16 cellular contexts compared by ENCODE assay signal in genomic region chr19:6593651-6594416, GRCh38. TPM values are rescaled to one million over a fixed set of nuclear protein-coding genes. Genes with fewer than 3 reads are reported as not detected.
DNase-seq lines count a peak whose midpoint lies in the region; ATAC-seq and TF ChIP-seq lines count a peak whose summit lies in the region.
"Had no signal": no experiment of that assay in that cellular context is flagged by ENCODE, and none has a peak within 500 bp of the region (broad histone marks: within the 10 kb centered on the region; RNA-seq: fewer than 3 reads in every experiment).

No MANE protein-coding gene starts in this region.

- H3K4me3 ChIP-seq in coronary artery, result no peak overlapping the region
- H3K4me3 ChIP-seq: gastroesophageal sphincter had no signal

- peaks cover 14% of the 10 kb centered on the region for H3K27me3 Mint-ChIP-seq in activated CD8-positive, alpha-beta memory T cell treated with anti-CD3 and anti-CD28 coated beads, Interleukin-2, amount 10 ng/mL, durations not matched to agents 7 days and 5 days
- H3K27me3 Mint-ChIP-seq in IgD-negative memory B cell, result peaks cover 12% of the 10 kb centered on the region
- peaks cover 17% of the 10 kb centered on the region for H3K27me3 Mint-ChIP-seq in activated B cell treated with CpG ODN at 0.5 μM for 24 hours
- H3K27me3 Mint-ChIP-seq in stimulated activated naive CD8-positive, alpha-beta T cell treated with anti-CD3 and anti-CD28 coated beads, Interleukin-15, Interleukin-2, amounts not matched to agents 100 ng/mL and 50 ng/mL, for 24 hours, result peaks cover 34% of the 10 kb centered on the region

- H3K27me3 ChIP-seq in foreskin keratinocyte, result peaks cover 52% of the 10 kb centered on the region

- peak overlapping the region; percentile 21 for H3K4me3 Mint-ChIP-seq in activated CD8-positive, alpha-beta memory T cell treated with anti-CD3 and anti-CD28 coated beads, Interleukin-2, amount 10 ng/mL, durations not matched to agents 7 days and 5 days
- H3K4me3 Mint-ChIP-seq in IgD-negative memory B cell, result peak overlapping the region in 3 of 4 donors; percentile 21 to 69 (median 56)
- peak overlapping the region; percentile 24 for H3K4me3 Mint-ChIP-seq in activated B cell treated with CpG ODN at 0.5 μM for 24 hours
- H3K4me3 Mint-ChIP-seq in stimulated activated naive CD8-positive, alpha-beta T cell treated with anti-CD3 and anti-CD28 coated beads, Interleukin-15, Interleukin-2, amounts not matched to agents 100 ng/mL and 50 ng/mL, for 24 hours, result no peak overlapping the region
- H3K4me3 Mint-ChIP-seq: neural crest cell had no signal

- POLR2A ChIA-PET in activated B cell treated with CpG ODN at 0.5 μM for 24 hours (lab: Charles Lee), result interaction anchor here (0.7 to 1.2 kb wide), 4 partner anchors 8 to 1605 kb away, joined by 3 to 5 read pairs (median 4); no protein-coding TSS in a partner anchor

- peaks cover 62% of the 10 kb centered on the region for H3K4me1 Mint-ChIP-seq in activated CD8-positive, alpha-beta memory T cell treated with anti-CD3 and anti-CD28 coated beads, Interleukin-2, amount 10 ng/mL, durations not matched to agents 7 days and 5 days
- H3K4me1 Mint-ChIP-seq in IgD-negative memory B cell, result peaks cover 26 to 28% (median 27%) of the 10 kb centered on the region in 3 donors
- H3K4me1 Mint-ChIP-seq in activated B cell treated with CpG ODN at 0.5 μM for 24 hours, result peaks cover 44% of the 10 kb centered on the region
- peaks cover 75% of the 10 kb centered on the region for H3K4me1 Mint-ChIP-seq in stimulated activated naive CD8-positive, alpha-beta T cell treated with anti-CD3 and anti-CD28 coated beads, Interleukin-15, Interleukin-2, amounts not matched to agents 100 ng/mL and 50 ng/mL, for 24 hours (ENCODE audit: low read depth)

- TF ChIP-seq CTCF in activated B cell treated with CpG ODN at 0.5 μM for 24 hours (IDR thresholded peaks at IDR 0.05) (no peak), coronary artery (IDR thresholded peaks at IDR 0.05) (no peak), foreskin keratinocyte (conservative IDR thresholded peaks at IDR 0.05) (no peak)

- peaks cover 28% of the 10 kb centered on the region for H3K36me3 Mint-ChIP-seq in activated CD8-positive, alpha-beta memory T cell treated with anti-CD3 and anti-CD28 coated beads, Interleukin-2, amount 10 ng/mL, durations not matched to agents 7 days and 5 days
- H3K36me3 Mint-ChIP-seq in IgD-negative memory B cell, result peaks cover 1% of the 10 kb centered on the region
- H3K36me3 Mint-ChIP-seq in activated B cell treated with CpG ODN at 0.5 μM for 24 hours (ENCODE audit: low read depth), result peaks cover 5% of the 10 kb centered on the region
- H3K36me3 Mint-ChIP-seq in stimulated activated naive CD8-positive, alpha-beta T cell treated with anti-CD3 and anti-CD28 coated beads, Interleukin-15, Interleukin-2, amounts not matched to agents 100 ng/mL and 50 ng/mL, for 24 hours (ENCODE audit: low read depth), result no peaks in the 10 kb centered on the region

- no peaks in the 10 kb centered on the region for H3K9me3 Mint-ChIP-seq in activated CD8-positive, alpha-beta memory T cell treated with anti-CD3 and anti-CD28 coated beads, Interleukin-2, amount 10 ng/mL, durations not matched to agents 7 days and 5 days (ENCODE audit: low read depth)
- H3K9me3 Mint-ChIP-seq in IgD-negative memory B cell (no peaks in the 10 kb centered on the region), activated B cell treated with CpG ODN at 0.5 μM for 24 hours (no peaks in the 10 kb centered on the region)
- H3K9me3 Mint-ChIP-seq in stimulated activated naive CD8-positive, alpha-beta T cell treated with anti-CD3 and anti-CD28 coated beads, Interleukin-15, Interleukin-2, amounts not matched to agents 100 ng/mL and 50 ng/mL, for 24 hours, result no peaks in the 10 kb centered on the region

- CTCF ChIA-PET in activated CD8-positive, alpha-beta memory T cell treated with anti-CD3 and anti-CD28 coated beads, Interleukin-2, amount 10 ng/mL, durations not matched to agents 7 days and 5 days (lab: Charles Lee), result interaction anchor here (1.1 to 2.1 kb wide), 8 partner anchors 11 to 270 kb away, joined by 3 to 8 read pairs (median 4); no protein-coding TSS in a partner anchor
- CTCF ChIA-PET in activated B cell treated with CpG ODN at 0.5 μM for 24 hours (lab: Charles Lee), result interaction anchor here (1.0 to 2.0 kb wide), 3 partner anchors 37 to 77 kb away, joined by 3 to 5 read pairs (median 3); no protein-coding TSS in a partner anchor

- ATAC-seq in activated CD8-positive, alpha-beta memory T cell treated with anti-CD3 and anti-CD28 coated beads, Interleukin-2, amount 10 ng/mL, durations not matched to agents 7 days and 5 days, result no peak
- ATAC-seq in activated B cell treated with CpG ODN at 0.5 μM for 24 hours (ENCODE audit: low read depth) (no peak), foreskin keratinocyte (no peak)
- ATAC-seq: gastroesophageal sphincter had no signal

- H3K4me1 ChIP-seq in foreskin keratinocyte, result no peaks in the 10 kb centered on the region

- intact Hi-C loops in activated B cell treated with CpG ODN at 0.5 μM for 24 hours (cut with micrococcal nuclease), result no loop called here

- H3K27ac Mint-ChIP-seq in activated CD8-positive, alpha-beta memory T cell treated with anti-CD3 and anti-CD28 coated beads, Interleukin-2, amount 10 ng/mL, durations not matched to agents 7 days and 5 days, result peak overlapping the region; percentile 89
- H3K27ac Mint-ChIP-seq in IgD-negative memory B cell, result peak overlapping the region; percentile 51 to 59 (median 54)
- peak overlapping the region; percentile 75 for H3K27ac Mint-ChIP-seq in activated B cell treated with CpG ODN at 0.5 μM for 24 hours
- peak overlapping the region; percentile 85 for H3K27ac Mint-ChIP-seq in stimulated activated naive CD8-positive, alpha-beta T cell treated with anti-CD3 and anti-CD28 coated beads, Interleukin-15, Interleukin-2, amounts not matched to agents 100 ng/mL and 50 ng/mL, for 24 hours

- H3K27ac ChIP-seq in coronary artery (no peak overlapping the region), foreskin keratinocyte (no peak overlapping the region)
- H3K27ac ChIP-seq: gastroesophageal sphincter had no signal

- DNase-seq in activated CD8-positive, alpha-beta memory T cell treated with anti-CD3 and anti-CD28 coated beads, Interleukin-2, amount 10 ng/mL, durations not matched to agents 7 days and 5 days, result peak; percentile 60
- DNase-seq in activated CD8-positive, alpha-beta memory T cell treated with anti-CD3 and anti-CD28 coated beads, Interleukin-2, amount 50 U/mL, for 4 hours, result no peak
- no peak for DNase-seq in activated B cell treated with CpG ODN at 0.5 μM for 24 hours
- no peak for DNase-seq in coronary artery (ENCODE audit: low spot score)
- no peak for DNase-seq in foreskin keratinocyte
- no peak for DNase-seq in HuH-7 (ENCODE audit: low spot score)
- DNase-seq: NCI-H1105, NCI-H2171, NCI-H82 had no signal

RNA-seq across cellular contexts. Expression of gene CD70, which starts 2.9 kb away (rescaled TPM):
- 100 to 1,000 TPM in 1 of 2 experiments, 10 to 100 TPM in 1; 74.3 to 184 TPM for total RNA-seq in activated CD8-positive, alpha-beta memory T cell treated with anti-CD3 and anti-CD28 coated beads, Interleukin-2, amount 10 ng/mL, durations not matched to agents 7 days and 5 days
- polyA plus RNA-seq in IgD-negative memory B cell (28.4 TPM), foreskin keratinocyte (0.96 and 1.5 TPM in 2 replicates)
- total RNA-seq in activated B cell treated with CpG ODN at 0.5 μM for 24 hours (29.3 and 29.7 TPM in 2 replicates), foreskin keratinocyte (0.81 and 0.85 TPM in 2 replicates)
- total RNA-seq: cardiac septum, lung microvascular endothelial cell, neural crest cell had no signal
- polyA plus RNA-seq: AG04450 had no signal

Comparison
In these comparisons a context has a peak if more than half of its experiments do, and no peak if none do; other contexts are left out.
1. RNA of gene CD70, which starts 2.9 kb away (total RNA-seq): 74.3 to 184 TPM in activated CD8-positive, alpha-beta memory T cell treated with anti-CD3 and anti-CD28 coated beads, Interleukin-2, amount 10 ng/mL, durations not matched to agents 7 days and 5 days and 29.3 to 29.7 TPM in activated B cell treated with CpG ODN at 0.5 μM for 24 hours; 0.81 to 0.85 TPM in foreskin keratinocyte; every median in the first group is over 10 times any median in the second.
2. Peak in every context shown above with its lines, with median percentiles within 50 percentile points of each other: H3K27ac Mint-ChIP-seq.